Comparison of ENCODE assay signal across 10 cellular contexts in genomic region chr2:29165362-29166236, GRCh38. TPM values are rescaled to one million over a fixed set of nuclear protein-coding genes. Genes with fewer than 3 reads are reported as not detected.
DNase-seq lines count a peak whose midpoint lies in the region; ATAC-seq, FAIRE-seq and TF ChIP-seq lines count a peak whose summit lies in the region.
"Had no signal": no experiment of that assay in that cellular context is flagged by ENCODE, and none has a peak within 500 bp of the region (broad histone marks: within the 10 kb centered on the region; RNA-seq: fewer than 3 reads in every experiment).

No MANE protein-coding gene starts in this region.

- H3K36me3 ChIP-seq in adipocyte (ENCODE audit: control insufficient read depth, insufficient read depth, low read length, severe bottlenecking) (peaks cover 67% of the 10 kb centered on the region), keratinocyte (ENCODE audit: control insufficient read depth in 2 of 2, extremely low read depth in 1 of 2, insufficient read depth in 2 of 2, low read length in 2 of 2) (peaks cover 5 to 16% of the 10 kb centered on the region in 2 experiments)

- H3K79me2 ChIP-seq in keratinocyte (ENCODE audit: control insufficient read depth, insufficient read depth, low read length), result no peaks in the 10 kb centered on the region

- H3K4me1 ChIP-seq in adipocyte (ENCODE audit: control insufficient read depth, insufficient read depth, low read length) (peaks cover 18% of the 10 kb centered on the region), keratinocyte (ENCODE audit: control insufficient read depth, extremely low read depth, insufficient read depth, low read length) (peaks cover 10% of the 10 kb centered on the region)

- H3K9me3 ChIP-seq in adipocyte (ENCODE audit: control insufficient read depth, low read length), result no peaks in the 10 kb centered on the region
- no peaks in the 10 kb centered on the region for H3K9me3 ChIP-seq in keratinocyte (ENCODE audit: control insufficient read depth, low read depth, low read length)

- H2AFZ ChIP-seq in keratinocyte (ENCODE audit: control insufficient read depth, low read length), result no peak overlapping the region

- no peaks in the 10 kb centered on the region for H4K20me1 ChIP-seq in keratinocyte (ENCODE audit: control insufficient read depth, extremely low read depth, insufficient read depth, low read length)

- no peak for ATAC-seq in HG02981 (IDR thresholded peaks at IDR 0.05; ENCODE audit: unreplicated experiment)
- no peak for ATAC-seq in HG03354 (IDR thresholded peaks at IDR 0.05; ENCODE audit: poor library complexity, severe bottlenecking, unreplicated experiment)

- H3K9ac ChIP-seq in adipocyte (ENCODE audit: low read length), result no peak overlapping the region
- H3K9ac ChIP-seq in keratinocyte (ENCODE audit: control insufficient read depth, extremely low read depth, insufficient read depth, low read length), result no peak overlapping the region

- H3K9me1 ChIP-seq in keratinocyte (ENCODE audit: control insufficient read depth, extremely low read depth, insufficient read depth, low read length), result no peaks in the 10 kb centered on the region

- dilution Hi-C loops in keratinocyte (cut with MboI; ENCODE audit: extremely low pct_ligation_motif_present, low sequenced_read_pairs), result no loop called here

- H3K4me3 ChIP-seq in adipocyte (ENCODE audit: low read length) (no peak overlapping the region), keratinocyte (ENCODE audit: control insufficient read depth in 2 of 3, extremely low read depth in 1 of 3, insufficient read depth in 2 of 3, low read depth in 1 of 3, low read length in 3 of 3) (no peak overlapping the region)

- H3K27me3 ChIP-seq in adipocyte (replicated peaks; ENCODE audit: control insufficient read depth, insufficient read depth, low read length) (no peaks in the 10 kb centered on the region), keratinocyte (ENCODE audit: control insufficient read depth, extremely low read depth, insufficient read depth, low read length) (no peaks in the 10 kb centered on the region)

- no peak for TF ChIP-seq CTCF in keratinocyte (optimal IDR thresholded peaks at IDR 0.05 in 1 of 3, IDR thresholded peaks at IDR 0.05 in 1 of 3, conservative IDR thresholded peaks at IDR 0.05 in 1 of 3; ENCODE audit: extremely low read depth in 1 of 3, insufficient read depth in 2 of 3, low read length in 3 of 3)

- no peak overlapping the region for H3K27ac ChIP-seq in keratinocyte (ENCODE audit: control insufficient read depth, insufficient read depth, low read length)

- peak; percentile 28 for DNase-seq in AG08395 (ENCODE audit: low spot score)
- DNase-seq in HCEC 1CT, result peak; percentile 89
- peak; percentile 84 for DNase-seq in adipocyte (ENCODE audit: low read depth)
- no peak for DNase-seq in keratinocyte (ENCODE audit: low read depth, low spot score)
- DNase-seq in NCI-H2029 treated with DMSO at 0.1 percent for 48 hours (lab: John Stamatoyannopoulos, UW), result no peak
- no peak for DNase-seq in OCI-M2 (lab: John Stamatoyannopoulos, UW; ENCODE audit: unreplicated experiment)
- DNase-seq: erythroblast, NCI-H1048 had no signal

- FAIRE-seq in keratinocyte (lab: Jason Lieb, UNC), result peak; percentile 73

- H3K4me2 ChIP-seq in keratinocyte (ENCODE audit: control insufficient read depth, extremely low read depth, insufficient read depth, low read depth, low read length), result no peak overlapping the region

RNA-seq across cellular contexts. Expression of gene CLIP4, which starts 50.4 kb away (rescaled TPM):
- 32.1 to 51.3 TPM (median 46.6 TPM) in 3 replicates for polyA plus RNA-seq in keratinocyte
- polyA plus RNA-seq in keratinocyte (2011; ENCODE audit: low read depth), result 73.0 TPM
- 25.9 and 51.5 TPM in 2 replicates for polyA plus RNA-seq in keratinocyte (2011; cell fraction: cytosol; rRNA removed)
- 59.3 and 81.4 TPM in 2 replicates for polyA plus RNA-seq in keratinocyte (2011; cell fraction: nucleus; rRNA removed)
- polyA plus RNA-seq in keratinocyte (2012; ENCODE audit: low replicate concordance), result 24.0 and 55.6 TPM in 2 replicates
- polyA minus RNA-seq in keratinocyte, result 14.5 to 68.6 TPM (median 67.0 TPM) in 3 replicates
- polyA minus RNA-seq in keratinocyte (2011; cell fraction: cytosol; rRNA and poly(A)+ RNA removed), result 26.7 TPM
- polyA minus RNA-seq in keratinocyte (2011; cell fraction: nucleus; rRNA and poly(A)+ RNA removed), result 60.5 and 97.9 TPM in 2 replicates

Comparison
In these comparisons a context has a peak if more than half of its experiments do, and no peak if none do; other contexts are left out.
1. DNase-seq: peak in AG08395 (single experiment), HCEC 1CT (single experiment) and adipocyte (single experiment); none in keratinocyte (single experiment), NCI-H2029 treated with DMSO at 0.1 percent for 48 hours (single experiment) and OCI-M2 (single experiment).